Comparison of ENCODE assay signal across 8 cellular contexts in genomic region chr16:57775661-57776469, GRCh38. TPM values are rescaled to one million over a fixed set of nuclear protein-coding genes. Genes with fewer than 3 reads are reported as not detected.
DNase-seq lines count a peak whose midpoint lies in the region; ATAC-seq and TF ChIP-seq lines count a peak whose summit lies in the region.

No MANE protein-coding gene starts in this region.

- TF ChIP-seq CTCF in IMR-90 (conservative IDR thresholded peaks at IDR 0.05; ENCODE audit: low read depth, low read length), result peak; percentile 20; the same call in 1 of the 2 replicates
- TF ChIP-seq CTCF in astrocyte of the cerebellum (IDR thresholded peaks at IDR 0.05; ENCODE audit: low read depth, low read length, missing control alignments), result peak; percentile 47
- TF ChIP-seq CTCF in ascending aorta (IDR thresholded peaks at IDR 0.05), result peak in 1 of 3 experiments; percentile 12

- H3K4me3 ChIP-seq in BLaER1, result no peak overlapping the region
- H3K4me3 ChIP-seq in IMR-90 (ENCODE audit: insufficient read depth, low read depth, low read length), result no peak overlapping the region
- H3K4me3 ChIP-seq in astrocyte of the cerebellum (ENCODE audit: low read depth, low read length), result no peak overlapping the region
- H3K4me3 ChIP-seq in ascending aorta, result no peak overlapping the region

- H2BK120ac ChIP-seq in IMR-90 (ENCODE audit: low read depth, low read length), result no peak overlapping the region

- H4K20me1 ChIP-seq in BLaER1, result no peaks in the 10 kb centered on the region
- peaks cover 19% of the 10 kb centered on the region for H4K20me1 ChIP-seq in IMR-90 (ENCODE audit: insufficient read depth, low read length)

- H3K36me3 ChIP-seq in BLaER1 (peaks cover 6% of the 10 kb centered on the region; the same call in 1 of the 2 replicates), IMR-90 (ENCODE audit: control insufficient read depth, insufficient read depth, low read length) (peaks cover 27% of the 10 kb centered on the region), ascending aorta (peaks cover 21 to 26% of the 10 kb centered on the region in 2 donors)

- no peak overlapping the region for H4K5ac ChIP-seq in IMR-90 (ENCODE audit: low read depth, low read length)

- in situ Hi-C loops in IMR-90 (cut with MboI; ENCODE audit: low sequenced_read_pairs) (no loop called here), astrocyte of the cerebellum (cut with HindIII; ENCODE audit: low sequenced_read_pairs) (loop anchor here (25.0 kb wide), 1 partner anchor 211 kb away; a partner anchor contains a TSS)

- peak overlapping the region; percentile 51 for H2AFZ ChIP-seq in IMR-90 (replicated peaks; ENCODE audit: low read length, poor library complexity)

- H3K27ac ChIP-seq in BLaER1, result peak overlapping the region; percentile 18; the same call in 1 of the 2 replicates
- no peak overlapping the region for H3K27ac ChIP-seq in IMR-90 (ENCODE audit: insufficient read depth, low read length)
- no peak overlapping the region for H3K27ac ChIP-seq in ascending aorta

- peak overlapping the region; percentile 65 for H2AK9ac ChIP-seq in IMR-90 (replicated peaks; ENCODE audit: low read depth, low read length, poor library complexity)

- H3K4ac ChIP-seq in IMR-90 (ENCODE audit: low read depth, low read length), result no peak overlapping the region

- intact Hi-C loops in IMR-90 (cut with micrococcal nuclease) (no loop called here), ascending aorta (cut with DNase I) (no loop called here)

- peak overlapping the region; percentile 27; the same call in 1 of the 2 replicates for H3K23ac ChIP-seq in IMR-90 (ENCODE audit: low read depth, low read length)

- no peak overlapping the region for H3K56ac ChIP-seq in IMR-90 (ENCODE audit: extremely low read depth, insufficient read depth, low read length)

- TF ChIP-seq RAD21 in IMR-90 (IDR thresholded peaks at IDR 0.05; ENCODE audit: low read length), result peak; percentile 15; the same call in 1 of the 2 replicates

- no peak overlapping the region for H2BK5ac ChIP-seq in IMR-90 (ENCODE audit: low read depth, low read length, poor library complexity, severe bottlenecking)

- H3K4me1 ChIP-seq in BLaER1, result peaks cover 8% of the 10 kb centered on the region
- peaks cover 6% of the 10 kb centered on the region for H3K4me1 ChIP-seq in IMR-90 (ENCODE audit: control insufficient read depth, insufficient read depth, low read length)
- no peaks in the 10 kb centered on the region for H3K4me1 ChIP-seq in ascending aorta

- ATAC-seq in IMR-90 (ENCODE audit: low read depth), result peak; percentile 33; the same call in 1 of the 2 replicates
- no peak for ATAC-seq in HG03045 (IDR thresholded peaks at IDR 0.05; ENCODE audit: unreplicated experiment)
- no peak for ATAC-seq in HG03571 (IDR thresholded peaks at IDR 0.05; ENCODE audit: unreplicated experiment)

- H3K9me1 ChIP-seq in IMR-90 (ENCODE audit: insufficient read depth, low read length), result no peaks in the 10 kb centered on the region; the same call in 1 of the 2 replicates

- H3K14ac ChIP-seq in IMR-90 (replicated peaks; ENCODE audit: low read depth, low read length), result no peak overlapping the region

- 0 out of 4 replicates have a peak overlapping the region, but pooled peaks of 1 of the 2 experiments have one; percentile 16 for H4K8ac ChIP-seq in IMR-90 (ENCODE audit: low read depth in 2 of 2, low read length in 2 of 2)

- H4K91ac ChIP-seq in IMR-90 (ENCODE audit: insufficient read depth, low read depth, low read length), result no peak overlapping the region

- CTCF ChIA-PET in IMR-90 (lab: Yijun Ruan, JAX), result interaction anchor here (0.8 kb wide), 1 partner anchor 14 kb away, joined by 3 read pairs; no protein-coding TSS in a partner anchor

- BruUV-seq in IMR-90 (replicated peaks; lab: Mats Ljungman, UMichigan), result no TSS peak

- 60% methylated on average over 5 of the region's 23 CpGs; no CpG with 5 or more reads in 1 of the 2 experiments for WGBS in IMR-90 (ENCODE audit: extremely low coverage in 2 of 2, insufficient read length in 1 of 2), 2 experiments

- POLR2A ChIA-PET in IMR-90 (lab: Charles Lee; ENCODE audit: unreplicated experiment), result no interaction called here

- H3K27me3 ChIP-seq in BLaER1 (no peaks in the 10 kb centered on the region), IMR-90 (ENCODE audit: control insufficient read depth, insufficient read depth, low read length) (no peaks in the 10 kb centered on the region), ascending aorta (no peaks in the 10 kb centered on the region)

- no peak for DNase-seq in IMR-90
- DNase-seq in astrocyte of the cerebellum (ENCODE audit: low read depth), result no peak
- peak; percentile 67 for DNase-seq in medulla oblongata (ENCODE audit: extremely low spot score)
- DNase-seq in activated CD4-positive, alpha-beta T cell treated with anti-CD3 and anti-CD28 coated beads for 4 hours, result no peak
- DNase-seq in ascending aorta (ENCODE audit: low spot score in 2 of 2), result no peak

- H3K18ac ChIP-seq in IMR-90 (ENCODE audit: low read depth, low read length), result no peak overlapping the region

- H2BK20ac ChIP-seq in IMR-90 (ENCODE audit: low read depth, low read length), result no peak overlapping the region

- no peak overlapping the region for H2BK15ac ChIP-seq in IMR-90 (ENCODE audit: low read depth, low read length)

- H3K9me3 ChIP-seq in BLaER1, result no peaks in the 10 kb centered on the region
- H3K9me3 ChIP-seq in IMR-90 (ENCODE audit: control insufficient read depth, insufficient read depth, low read length), result no peaks in the 10 kb centered on the region
- H3K9me3 ChIP-seq in ascending aorta, result no peaks in the 10 kb centered on the region

- no peak for TF ChIP-seq POLR2A in IMR-90 (IDR thresholded peaks at IDR 0.05; ENCODE audit: low read depth, low read length)

- H3K9ac ChIP-seq in BLaER1 (no peak overlapping the region), IMR-90 (ENCODE audit: low read depth, low read length) (no peak overlapping the region)

- H2AK5ac ChIP-seq in IMR-90 (ENCODE audit: low read depth, low read length), result peak overlapping the region; percentile 28; the same call in 1 of the 2 replicates

- dilution Hi-C loops in IMR-90 (cut with HindIII; ENCODE audit: low sequenced_read_pairs, unreplicated experiment), result no loop called here

- no peak overlapping the region for H3K4me2 ChIP-seq in BLaER1
- no peak overlapping the region for H3K4me2 ChIP-seq in IMR-90 (ENCODE audit: low read depth, low read length)

- peaks cover 22 to 73% of the 10 kb centered on the region in 2 experiments for H3K79me1 ChIP-seq in IMR-90 (ENCODE audit: low read depth in 1 of 2, low read length in 2 of 2)

TF ChIP-seq in IMR-90, 13 proteins besides CTCF, POLR2A, EP300 and RAD21:
- TF ChIP-seq USF2 (IDR thresholded peaks at IDR 0.05; ENCODE audit: low read depth, low read length) (no peak), SMC3 (IDR thresholded peaks at IDR 0.05; ENCODE audit: low read depth, low read length) (0 out of 2 replicates have a peak, but pooled peaks have one; percentile 9)

RNA-seq across cellular contexts. Expression of gene KIFC3, which starts 26.4 kb away (rescaled TPM):
- 38.3 and 48.6 TPM in 2 replicates for total RNA-seq in IMR-90 (2012; rRNA removed)
- polyA plus RNA-seq in IMR-90 (2012; rRNA removed), result 62.5 and 66.6 TPM in 2 replicates
- polyA plus RNA-seq in IMR-90 (2012; cell fraction: cytosol; rRNA removed), result 43.3 and 62.3 TPM in 2 replicates
- polyA plus RNA-seq in IMR-90 (2012; cell fraction: nucleus; rRNA removed; ENCODE audit: low replicate concordance), result 123 and 327 TPM in 2 replicates
- 54.9 TPM for total RNA-seq in ascending aorta

RNA-seq across cellular contexts. Expression of gene KATNB1, which starts 40.3 kb away (rescaled TPM):
- total RNA-seq in IMR-90 (2012; rRNA removed) (10.9 and 14.2 TPM in 2 replicates), ascending aorta (35.3 TPM)
- 23.5 and 27.6 TPM in 2 replicates for polyA plus RNA-seq in IMR-90 (2012; rRNA removed)
- polyA plus RNA-seq in IMR-90 (2012; cell fraction: cytosol; rRNA removed), result 15.9 and 23.1 TPM in 2 replicates
- 67.2 and 166 TPM in 2 replicates for polyA plus RNA-seq in IMR-90 (2012; cell fraction: nucleus; rRNA removed; ENCODE audit: low replicate concordance)
